In genomic region chr2:174877796-174878195, GRCh38 we compare ENCODE assay signal across 13 cellular contexts.
A peak's percentile ranks its signal among the peaks of the same experiment; 100 is the strongest.
DNase-seq lines count a peak whose midpoint lies in the region; ATAC-seq and TF ChIP-seq lines count a peak whose summit lies in the region.
"Had no signal": no experiment of that assay in that cellular context is flagged by ENCODE, and none has a peak within 500 bp of the region (broad histone marks: within the 10 kb centered on the region; RNA-seq: fewer than 3 reads in every experiment).

No MANE protein-coding gene starts in this region.

- H3K27me3 Mint-ChIP-seq in WTC11 (ENCODE audit: low read depth) = no peaks in the 10 kb centered on the region

- H3K79me2 ChIP-seq in ACC112 (ENCODE audit: control insufficient read depth, insufficient read depth, low read length, unreplicated experiment) = no peaks in the 10 kb centered on the region
- no peaks in the 10 kb centered on the region for H3K79me2 ChIP-seq in hepatocyte

- peaks cover 7% of the 10 kb centered on the region for H3K4me1 ChIP-seq in ACC112 (ENCODE audit: control insufficient read depth, insufficient read depth, low read length, unreplicated experiment)
- H3K4me1 ChIP-seq in hepatocyte (ENCODE audit: insufficient read depth) = no peaks in the 10 kb centered on the region

- POLR2A ChIA-PET in WTC11 (lab: Charles Lee) = interaction anchor here (0.6 kb wide), 1 partner anchor 407 kb away, joined by 3 read pairs; no protein-coding TSS in a partner anchor

- 75% methylated on average over 5 of the region's 5 CpGs for WGBS in hepatocyte (ENCODE audit: low lambda C conversion rate, missing lambda C conversion rate)

- H2AFZ ChIP-seq in ACC112 (ENCODE audit: low read length, unreplicated experiment) = peak overlapping the region; percentile 47
- H2AFZ ChIP-seq in hepatocyte = no peak overlapping the region
- H2AFZ ChIP-seq: PC-9 had no signal

- ATAC-seq in WTC11 (no peak), GM18517 (IDR thresholded peaks at IDR 0.05; ENCODE audit: unreplicated experiment) (no peak)
- ATAC-seq: HCT116, K562 had no signal

- no peaks in the 10 kb centered on the region for H3K9me3 ChIP-seq in hepatocyte (ENCODE audit: low read depth)
- H3K9me3 ChIP-seq: SJCRH30 had no signal

- H3K36me3 ChIP-seq in ACC112 (ENCODE audit: insufficient read depth, low read length) = no peaks in the 10 kb centered on the region
- no peaks in the 10 kb centered on the region for H3K36me3 ChIP-seq in hepatocyte (replicated peaks; ENCODE audit: insufficient read depth, low read depth)
- H3K36me3 ChIP-seq: SJCRH30 had no signal

- DNase-seq in LNCaP clone FGC (ENCODE audit: low read depth) (peak; percentile 19), WTC11 (ENCODE audit: low spot score) (no peak), hepatocyte (ENCODE audit: low spot score) (no peak), germinal center (ENCODE audit: low spot score) (no peak), DMS 273 (lab: John Stamatoyannopoulos, UW; ENCODE audit: unreplicated experiment) (no peak), ecto neural progenitor cell (ENCODE audit: low spot score) (no peak)

- H4K20me1 ChIP-seq in hepatocyte (ENCODE audit: insufficient read depth, poor library complexity, severe bottlenecking) = no peaks in the 10 kb centered on the region

- peaks cover 51% of the 10 kb centered on the region for H3K4me1 Mint-ChIP-seq in WTC11

- H3K4me3 Mint-ChIP-seq in WTC11 = no peak overlapping the region

- H3K36me3 Mint-ChIP-seq in WTC11 = no peaks in the 10 kb centered on the region

- CTCF ChIA-PET in WTC11 (lab: Charles Lee) = interaction anchor here (0.7 to 1.2 kb wide), 3 partner anchors 11 to 109 kb away, joined by 3 to 4 read pairs (median 3); no protein-coding TSS in a partner anchor

- no peaks in the 10 kb centered on the region for H3K9me3 Mint-ChIP-seq in WTC11

- no peaks in the 10 kb centered on the region for H3K9me2 ChIP-seq in hepatocyte (replicated peaks; ENCODE audit: insufficient read depth)

- H3K27me3 ChIP-seq in ACC112 (ENCODE audit: insufficient read depth, low read length) (no peaks in the 10 kb centered on the region), hepatocyte (no peaks in the 10 kb centered on the region)
- H3K27me3 ChIP-seq: SJCRH30 had no signal

- H3K4me2 ChIP-seq in hepatocyte = peak overlapping the region; percentile 62
- H3K4me2 ChIP-seq: PC-9 had no signal

- TF ChIP-seq CTCF in LNCaP clone FGC (IDR thresholded peaks at IDR 0.05; ENCODE audit: control insufficient read depth, extremely low read depth, insufficient read depth) = no peak
- TF ChIP-seq CTCF in WTC11 (IDR thresholded peaks at IDR 0.05) = no peak
- TF ChIP-seq CTCF in hepatocyte (IDR thresholded peaks at IDR 0.05; ENCODE audit: poor library complexity) = no peak

- no peak overlapping the region for H3K4me3 ChIP-seq in ACC112 (ENCODE audit: low read depth, low read length)
- no peak overlapping the region for H3K4me3 ChIP-seq in LNCaP clone FGC (ENCODE audit: low read depth, low read length)
- no peak overlapping the region for H3K4me3 ChIP-seq in hepatocyte
- H3K4me3 ChIP-seq: K562, PC-9 had no signal

- H3K27ac Mint-ChIP-seq in WTC11 = peak overlapping the region; percentile 19; the same call in 1 of the 2 replicates

- H3K27ac ChIP-seq in ACC112 (ENCODE audit: low read depth, low read length) (no peak overlapping the region), hepatocyte (peak overlapping the region; percentile 24)
- H3K27ac ChIP-seq: C4-2B, PC-9 had no signal

TF ChIP-seq in WTC11, 78 proteins besides CTCF, POLR2A, EP300 and RAD21:
- TF ChIP-seq USF1 (CRISPR knock-in tag; IDR thresholded peaks at IDR 0.05) = no peak
- no peak for TF ChIP-seq NR3C1 (CRISPR knock-in tag; conservative IDR thresholded peaks at IDR 0.05; ENCODE audit: low read depth)
- TF ChIP-seq HMGA2 (CRISPR knock-in tag; IDR thresholded peaks at IDR 0.05) = no peak
- no peak for TF ChIP-seq NFE2L1 (CRISPR knock-in tag; IDR thresholded peaks at IDR 0.05)
- TF ChIP-seq CBFB (CRISPR knock-in tag; IDR thresholded peaks at IDR 0.05; ENCODE audit: low read depth) = no peak
- no peak for TF ChIP-seq ZNF416 (CRISPR knock-in tag; IDR thresholded peaks at IDR 0.05)
- TF ChIP-seq ZNF671 (CRISPR knock-in tag; IDR thresholded peaks at IDR 0.05) = no peak
- TF ChIP-seq FOXP4 (CRISPR knock-in tag; IDR thresholded peaks at IDR 0.05) = no peak
- no peak for TF ChIP-seq ZNF232 (CRISPR knock-in tag; IDR thresholded peaks at IDR 0.05)
- no peak for TF ChIP-seq ZNF121 (CRISPR knock-in tag; IDR thresholded peaks at IDR 0.05)
- TF ChIP-seq JUN (CRISPR knock-in tag; IDR thresholded peaks at IDR 0.05) = no peak
